1 cellular context compared by ENCODE assay signal in the genomic region with DNA sequence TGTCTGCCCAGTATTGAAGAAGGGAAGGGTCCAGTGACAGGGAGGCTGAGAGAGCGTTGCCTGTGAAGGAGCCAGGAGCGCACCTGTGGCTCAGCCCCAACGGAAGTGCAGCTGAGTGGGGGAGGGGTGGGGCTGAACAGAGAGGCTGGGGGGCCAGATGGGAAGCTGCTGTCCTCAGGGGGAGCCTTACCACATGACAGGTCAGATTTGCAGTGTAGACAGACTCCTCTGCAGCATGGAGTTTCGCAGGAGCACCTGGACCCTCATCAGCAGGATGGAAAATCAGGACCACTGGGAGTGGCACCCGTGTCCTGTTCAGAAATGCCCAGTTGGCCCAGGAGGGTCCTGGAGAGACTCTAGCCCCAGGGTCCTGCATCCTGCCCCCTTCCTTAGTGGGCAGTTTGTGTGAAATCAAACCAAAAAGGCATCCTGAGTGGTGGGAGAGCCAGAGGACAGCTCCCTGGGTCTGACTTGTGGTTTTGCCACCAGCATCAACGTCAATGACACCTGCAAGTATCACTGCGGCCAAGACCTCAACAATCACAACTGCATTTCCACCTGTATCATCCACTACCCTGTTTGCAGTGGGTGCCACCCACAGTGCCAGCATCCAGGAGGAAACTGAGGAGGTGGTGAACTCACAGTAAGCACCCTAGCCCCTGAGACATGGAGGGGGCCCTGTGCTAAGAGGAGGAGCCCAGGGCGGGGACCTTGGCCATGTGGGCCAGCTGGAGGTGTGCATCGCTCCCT.
TF ChIP-seq lines count a peak whose summit lies in the region.

No MANE protein-coding gene starts in this region.

TF ChIP-seq in GM12878, 131 proteins besides CTCF, POLR2A, EP300 and RAD21:
- no peak for TF ChIP-seq SREBF1 (IDR thresholded peaks at IDR 0.05; ENCODE audit: low read length)
- TF ChIP-seq BRCA1 (IDR thresholded peaks at IDR 0.05; ENCODE audit: low read depth, low read length) = no peak
- 0 out of 2 replicates have a peak, but pooled peaks have one; percentile 14 for TF ChIP-seq TCF3 (IDR thresholded peaks at IDR 0.05; ENCODE audit: borderline replicate concordance, insufficient read depth, low read depth, low read length)
- no peak for TF ChIP-seq POLR2AphosphoS2 (IDR thresholded peaks at IDR 0.05; ENCODE audit: low read depth, low read length)
- TF ChIP-seq CREB1 (IDR thresholded peaks at IDR 0.05; ENCODE audit: low read depth) = no peak
- no peak for TF ChIP-seq HDAC6 (IDR thresholded peaks at IDR 0.05; ENCODE audit: unreplicated experiment)
- TF ChIP-seq, protein P1, sequence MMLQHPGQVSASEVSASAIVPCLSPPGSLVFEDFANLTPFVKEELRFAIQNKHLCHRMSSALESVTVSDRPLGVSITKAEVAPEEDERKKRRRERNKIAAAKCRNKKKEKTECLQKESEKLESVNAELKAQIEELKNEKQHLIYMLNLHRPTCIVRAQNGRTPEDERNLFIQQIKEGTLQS (IDR thresholded peaks at IDR 0.05; ENCODE audit: borderline replicate concordance, extremely low read depth, low read depth, low read length) = no peak
